In the genomic region with DNA sequence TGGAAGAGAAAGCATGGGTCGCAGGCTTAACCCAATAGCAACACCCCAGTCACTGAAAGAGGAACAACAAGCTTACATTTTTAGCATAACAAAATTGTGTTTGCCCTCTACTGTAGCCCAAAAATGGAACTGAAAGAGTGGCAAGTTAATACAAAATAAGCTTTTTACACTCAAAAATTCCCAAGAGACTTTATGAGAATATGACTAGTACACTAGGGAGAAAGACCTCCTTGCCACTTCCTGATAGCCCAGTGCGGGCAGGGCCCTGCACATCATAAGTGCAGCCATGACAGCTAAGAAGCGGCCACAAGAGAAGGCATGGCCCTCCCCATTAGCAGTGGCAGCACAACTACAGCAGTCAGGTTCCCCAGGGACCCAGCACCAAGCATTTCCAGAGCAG, we compare ENCODE assay signal across 15 cellular contexts.
DNase-seq lines count a peak whose midpoint lies in the region; ATAC-seq and TF ChIP-seq lines count a peak whose summit lies in the region.
"Had no signal": no experiment of that assay in that cellular context is flagged by ENCODE, and none has a peak within 500 bp of the region (broad histone marks: within the 10 kb centered on the region; RNA-seq: fewer than 3 reads in every experiment).

No MANE protein-coding gene starts in this region.

- no TSS peak for BruUV-seq in PC-3 (replicated peaks; lab: Mats Ljungman, UMichigan)

- intact Hi-C loops in PC-3 (cut with micrococcal nuclease) = no loop called here

- H3K4me3 ChIP-seq in GM12864 (ENCODE audit: low read depth, low read length) (no peak overlapping the region), PC-3 (ENCODE audit: low read length) (no peak overlapping the region)
- H3K4me3 ChIP-seq: heart right ventricle, lower lobe of right lung had no signal

- CTCF ChIA-PET in PC-3 (lab: Charles Lee) = no interaction called here

- no peaks in the 10 kb centered on the region for H3K27me3 ChIP-seq in PC-3 (ENCODE audit: low read length)
- H3K27me3 ChIP-seq: heart right ventricle had no signal

- TF ChIP-seq CTCF in GM12864 (IDR thresholded peaks at IDR 0.05; ENCODE audit: low read depth, low read length, missing control alignments) = no peak
- TF ChIP-seq CTCF in PC-3 (conservative IDR thresholded peaks at IDR 0.05; ENCODE audit: low read depth, low read length) = no peak

- H3K9ac ChIP-seq in PC-3 (ENCODE audit: low read length) = no peak overlapping the region

- H3K4me1 ChIP-seq in PC-3 (ENCODE audit: insufficient read depth, low read length) = no peaks in the 10 kb centered on the region
- H3K4me1 ChIP-seq: heart right ventricle, lower lobe of right lung had no signal

- no peaks in the 10 kb centered on the region for H3K79me2 ChIP-seq in PC-3 (ENCODE audit: low read length)

- in situ Hi-C loops in KBM-7 (cut with MboI; ENCODE audit: low pct_unique_long_range_greater_than_20kb, low sequenced_read_pairs) = no loop called here

- H3F3A ChIP-seq in PC-3 (ENCODE audit: low read length, unreplicated experiment) = no peaks in the 10 kb centered on the region

- H2AFZ ChIP-seq in PC-3 (ENCODE audit: low read length) = no peak overlapping the region

- POLR2A ChIA-PET in PC-3 (lab: Charles Lee; ENCODE audit: unreplicated experiment) = no interaction called here

- H3K27ac ChIP-seq in PC-3 (ENCODE audit: low read length) = no peak overlapping the region
- H3K27ac ChIP-seq: heart right ventricle, lower lobe of right lung had no signal

- no peaks in the 10 kb centered on the region for H3K9me3 ChIP-seq in PC-3 (ENCODE audit: low read length)

- H3K36me3 ChIP-seq in PC-3 (ENCODE audit: low read depth, low read length) = no peaks in the 10 kb centered on the region
- H3K36me3 ChIP-seq: lower lobe of right lung had no signal

- no peaks in the 10 kb centered on the region for H4K20me1 ChIP-seq in PC-3 (ENCODE audit: low read length)

- H3K4me2 ChIP-seq in PC-3 (ENCODE audit: low read length) = no peak overlapping the region

- peak; percentile 82 for ATAC-seq in GM19452 (IDR thresholded peaks at IDR 0.05; ENCODE audit: unreplicated experiment)
- ATAC-seq in HG02852 (IDR thresholded peaks at IDR 0.05; ENCODE audit: unreplicated experiment) = peak; percentile 68
- peak; percentile 71 for ATAC-seq in HG03521 (IDR thresholded peaks at IDR 0.05; ENCODE audit: unreplicated experiment)
- ATAC-seq in PC-3 = no peak
- ATAC-seq: heart right ventricle, lower lobe of right lung had no signal

- no peaks in the 10 kb centered on the region for H3K9me2 ChIP-seq in PC-3 (replicated peaks; ENCODE audit: low read length)

- DNase-seq in GM12864 (ENCODE audit: low read depth) (peak; percentile 5), globus pallidus (ENCODE audit: low spot score) (no peak), PC-3 (no peak), dedifferentiated amniotic fluid mesenchymal stem cell (ENCODE audit: extremely low spot score) (no peak), KBM-7 (no peak)
- DNase-seq: activated CD4-positive, alpha-beta T cell treated with anti-CD3 and anti-CD28 coated beads, Interleukin-2, amount 50 U/mL, for 4 hours; effector CD4-positive, alpha-beta T cell; heart right ventricle; lower lobe of right lung; NCI-H748 treated with DMSO at 0.1 percent for 48 hours; stimulated activated CD4-positive, alpha-beta T cell treated with anti-CD3 and anti-CD28 coated beads, Interleukin-2, amount 100 ng/mL, for 24 hours; substantia nigra had no signal
